ENCODE assay signal across 1 cellular context in the genomic region with DNA sequence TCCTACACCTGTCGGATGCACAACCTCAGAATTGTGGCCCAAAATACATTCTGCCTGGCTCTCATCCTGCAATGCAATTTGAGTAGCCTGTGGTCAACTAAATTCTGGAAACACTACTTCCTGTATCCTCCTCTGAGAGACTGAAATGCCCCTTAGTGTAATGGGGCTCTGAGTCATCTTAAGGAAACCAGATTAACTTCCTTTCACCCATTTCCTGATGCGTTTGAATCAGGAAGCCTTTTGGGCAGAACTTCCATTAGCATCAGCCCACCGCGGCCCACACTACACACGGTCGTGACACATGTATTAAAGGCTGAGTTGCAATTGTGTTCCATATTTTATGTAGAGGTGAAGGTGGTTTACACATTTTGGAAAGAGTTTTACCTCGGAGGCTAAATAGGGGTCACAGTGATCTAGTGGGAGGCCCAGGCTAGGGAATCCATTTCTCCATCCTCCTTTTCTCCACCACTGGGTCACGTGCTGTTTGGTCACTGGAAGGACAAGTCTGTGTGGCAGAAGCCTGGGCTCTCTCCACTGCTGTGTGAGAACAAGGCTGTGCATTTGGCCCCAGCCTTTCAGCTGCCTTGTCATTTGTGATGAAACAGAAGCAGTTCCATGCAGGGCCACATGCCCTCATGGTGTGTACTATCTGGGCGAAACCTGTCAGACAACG.
A peak's percentile ranks its signal among the peaks of the same experiment; 100 is the strongest.
TF ChIP-seq lines count a peak whose summit lies in the region.

No MANE protein-coding gene starts in this region.

TF ChIP-seq in K562, 482 proteins besides CTCF, POLR2A, EP300 and RAD21 (continued from another document and continues in another):
- TF ChIP-seq CHD2 (IDR thresholded peaks at IDR 0.05; ENCODE audit: low read depth, low read length) (no peak), MECOM (CRISPR knock-in tag; IDR thresholded peaks at IDR 0.05) (no peak), ZNF589 (CRISPR knock-in tag; IDR thresholded peaks at IDR 0.05; ENCODE audit: low read depth) (peak; percentile 63), PRPF4 (IDR thresholded peaks at IDR 0.05; ENCODE audit: insufficient read depth, low read depth, low read length, poor library complexity, severe bottlenecking) (no peak), SMAD4 (CRISPR knock-in tag; conservative IDR thresholded peaks at IDR 0.05) (0 out of 2 replicates have a peak, but pooled peaks have one; percentile 38), PHB2 (IDR thresholded peaks at IDR 0.05; ENCODE audit: low read depth) (no peak), ZNF175 (CRISPR knock-in tag; IDR thresholded peaks at IDR 0.05; ENCODE audit: low read depth) (peak; percentile 88), JUND (IDR thresholded peaks at IDR 0.05; ENCODE audit: borderline replicate concordance, low read depth, low read length) (peak; percentile 81), JUND (tag; IDR thresholded peaks at IDR 0.05; ENCODE audit: borderline replicate concordance, low read depth, low read length) (peak; percentile 82; the same call in 2 of the 3 replicates), MAZ (CRISPR knock-in tag; conservative IDR thresholded peaks at IDR 0.05 in 1 of 2, IDR thresholded peaks at IDR 0.05 in 1 of 2) (0 out of 4 replicates have a peak, but pooled peaks of 1 of the 2 experiments have one; percentile 4), ETV1 (tag; conservative IDR thresholded peaks at IDR 0.05; ENCODE audit: low read depth) (peak; percentile 71), LCOR (CRISPR knock-in tag; IDR thresholded peaks at IDR 0.05) (0 out of 2 replicates have a peak, but pooled peaks have one; percentile 62), ARID2 (IDR thresholded peaks at IDR 0.05) (no peak), MTA1 (IDR thresholded peaks at IDR 0.05; ENCODE audit: borderline replicate concordance) (no peak), JUN (IDR thresholded peaks at IDR 0.05; ENCODE audit: borderline replicate concordance, low read depth, low read length) (0 out of 2 replicates have a peak, but pooled peaks have one; percentile 51), JUN (CRISPR knock-in tag; IDR thresholded peaks at IDR 0.05; ENCODE audit: borderline replicate concordance) (no peak), MAFF (IDR thresholded peaks at IDR 0.05; ENCODE audit: low read length) (no peak), SMARCA4 (IDR thresholded peaks at IDR 0.05) (0 out of 2 replicates have a peak, but pooled peaks have one; percentile 36), CHCHD3 (CRISPR knock-in tag; IDR thresholded peaks at IDR 0.05) (no peak), CREM (IDR thresholded peaks at IDR 0.05; ENCODE audit: low read depth) (no peak), DPF2 (IDR thresholded peaks at IDR 0.05) (peak; percentile 40; the same call in 1 of the 2 replicates), U2AF2 (optimal IDR thresholded peaks at IDR 0.05; ENCODE audit: low read depth, low read length) (no peak), FOXJ2 (tag; IDR thresholded peaks at IDR 0.05) (no peak), ARID1B (IDR thresholded peaks at IDR 0.05) (0 out of 2 replicates have a peak, but pooled peaks have one; percentile 16), ELF1 (tag; IDR thresholded peaks at IDR 0.05) (peak; percentile 63; the same call in 1 of the 2 replicates), ZNF174 (CRISPR knock-in tag; IDR thresholded peaks at IDR 0.05) (no peak), XRCC5 (IDR thresholded peaks at IDR 0.05; ENCODE audit: low read depth, low read length) (no peak)
- TF ChIP-seq, protein P1, sequence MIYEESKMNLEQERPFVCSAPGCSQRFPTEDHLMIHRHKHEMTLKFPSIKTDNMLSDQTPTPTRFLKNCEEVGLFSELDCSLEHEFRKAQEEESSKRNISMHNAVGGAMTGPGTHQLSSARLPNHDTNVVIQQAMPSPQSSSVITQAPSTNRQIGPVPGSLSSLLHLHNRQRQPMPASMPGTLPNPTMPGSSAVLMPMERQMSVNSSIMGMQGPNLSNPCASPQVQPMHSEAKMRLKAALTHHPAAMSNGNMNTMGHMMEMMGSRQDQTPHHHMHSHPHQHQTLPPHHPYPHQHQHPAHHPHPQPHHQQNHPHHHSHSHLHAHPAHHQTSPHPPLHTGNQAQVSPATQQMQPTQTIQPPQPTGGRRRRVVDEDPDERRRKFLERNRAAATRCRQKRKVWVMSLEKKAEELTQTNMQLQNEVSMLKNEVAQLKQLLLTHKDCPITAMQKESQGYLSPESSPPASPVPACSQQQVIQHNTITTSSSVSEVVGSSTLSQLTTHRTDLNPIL (CRISPR knock-in tag; IDR thresholded peaks at IDR 0.05): no peak
- TF ChIP-seq, protein P2, sequence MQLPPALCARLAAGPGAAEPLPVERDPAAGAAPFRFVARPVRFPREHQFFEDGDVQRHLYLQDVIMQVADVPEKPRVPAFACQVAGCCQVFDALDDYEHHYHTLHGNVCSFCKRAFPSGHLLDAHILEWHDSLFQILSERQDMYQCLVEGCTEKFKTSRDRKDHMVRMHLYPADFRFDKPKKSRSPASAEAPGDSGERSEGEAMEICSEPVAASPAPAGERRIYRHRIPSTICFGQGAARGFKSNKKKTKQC (CRISPR knock-in tag; IDR thresholded peaks at IDR 0.05): no peak
- TF ChIP-seq, protein P3, sequence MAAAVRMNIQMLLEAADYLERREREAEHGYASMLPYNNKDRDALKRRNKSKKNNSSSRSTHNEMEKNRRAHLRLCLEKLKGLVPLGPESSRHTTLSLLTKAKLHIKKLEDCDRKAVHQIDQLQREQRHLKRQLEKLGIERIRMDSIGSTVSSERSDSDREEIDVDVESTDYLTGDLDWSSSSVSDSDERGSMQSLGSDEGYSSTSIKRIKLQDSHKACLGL (CRISPR knock-in tag; IDR thresholded peaks at IDR 0.05; ENCODE audit: borderline replicate concordance, poor library complexity, severe bottlenecking): no peak
- TF ChIP-seq, protein P4, sequence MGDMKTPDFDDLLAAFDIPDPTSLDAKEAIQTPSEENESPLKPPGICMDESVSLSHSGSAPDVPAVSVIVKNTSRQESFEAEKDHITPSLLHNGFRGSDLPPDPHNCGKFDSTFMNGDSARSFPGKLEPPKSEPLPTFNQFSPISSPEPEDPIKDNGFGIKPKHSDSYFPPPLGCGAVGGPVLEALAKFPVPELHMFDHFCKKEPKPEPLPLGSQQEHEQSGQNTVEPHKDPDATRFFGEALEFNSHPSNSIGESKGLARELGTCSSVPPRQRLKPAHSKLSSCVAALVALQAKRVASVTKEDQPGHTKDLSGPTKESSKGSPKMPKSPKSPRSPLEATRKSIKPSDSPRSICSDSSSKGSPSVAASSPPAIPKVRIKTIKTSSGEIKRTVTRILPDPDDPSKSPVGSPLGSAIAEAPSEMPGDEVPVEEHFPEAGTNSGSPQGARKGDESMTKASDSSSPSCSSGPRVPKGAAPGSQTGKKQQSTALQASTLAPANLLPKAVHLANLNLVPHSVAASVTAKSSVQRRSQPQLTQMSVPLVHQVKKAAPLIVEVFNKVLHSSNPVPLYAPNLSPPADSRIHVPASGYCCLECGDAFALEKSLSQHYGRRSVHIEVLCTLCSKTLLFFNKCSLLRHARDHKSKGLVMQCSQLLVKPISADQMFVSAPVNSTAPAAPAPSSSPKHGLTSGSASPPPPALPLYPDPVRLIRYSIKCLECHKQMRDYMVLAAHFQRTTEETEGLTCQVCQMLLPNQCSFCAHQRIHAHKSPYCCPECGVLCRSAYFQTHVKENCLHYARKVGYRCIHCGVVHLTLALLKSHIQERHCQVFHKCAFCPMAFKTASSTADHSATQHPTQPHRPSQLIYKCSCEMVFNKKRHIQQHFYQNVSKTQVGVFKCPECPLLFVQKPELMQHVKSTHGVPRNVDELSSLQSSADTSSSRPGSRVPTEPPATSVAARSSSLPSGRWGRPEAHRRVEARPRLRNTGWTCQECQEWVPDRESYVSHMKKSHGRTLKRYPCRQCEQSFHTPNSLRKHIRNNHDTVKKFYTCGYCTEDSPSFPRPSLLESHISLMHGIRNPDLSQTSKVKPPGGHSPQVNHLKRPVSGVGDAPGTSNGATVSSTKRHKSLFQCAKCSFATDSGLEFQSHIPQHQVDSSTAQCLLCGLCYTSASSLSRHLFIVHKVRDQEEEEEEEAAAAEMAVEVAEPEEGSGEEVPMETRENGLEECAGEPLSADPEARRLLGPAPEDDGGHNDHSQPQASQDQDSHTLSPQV (IDR thresholded peaks at IDR 0.05): peak; percentile 37; the same call in 1 of the 2 replicates
- TF ChIP-seq, protein P5, sequence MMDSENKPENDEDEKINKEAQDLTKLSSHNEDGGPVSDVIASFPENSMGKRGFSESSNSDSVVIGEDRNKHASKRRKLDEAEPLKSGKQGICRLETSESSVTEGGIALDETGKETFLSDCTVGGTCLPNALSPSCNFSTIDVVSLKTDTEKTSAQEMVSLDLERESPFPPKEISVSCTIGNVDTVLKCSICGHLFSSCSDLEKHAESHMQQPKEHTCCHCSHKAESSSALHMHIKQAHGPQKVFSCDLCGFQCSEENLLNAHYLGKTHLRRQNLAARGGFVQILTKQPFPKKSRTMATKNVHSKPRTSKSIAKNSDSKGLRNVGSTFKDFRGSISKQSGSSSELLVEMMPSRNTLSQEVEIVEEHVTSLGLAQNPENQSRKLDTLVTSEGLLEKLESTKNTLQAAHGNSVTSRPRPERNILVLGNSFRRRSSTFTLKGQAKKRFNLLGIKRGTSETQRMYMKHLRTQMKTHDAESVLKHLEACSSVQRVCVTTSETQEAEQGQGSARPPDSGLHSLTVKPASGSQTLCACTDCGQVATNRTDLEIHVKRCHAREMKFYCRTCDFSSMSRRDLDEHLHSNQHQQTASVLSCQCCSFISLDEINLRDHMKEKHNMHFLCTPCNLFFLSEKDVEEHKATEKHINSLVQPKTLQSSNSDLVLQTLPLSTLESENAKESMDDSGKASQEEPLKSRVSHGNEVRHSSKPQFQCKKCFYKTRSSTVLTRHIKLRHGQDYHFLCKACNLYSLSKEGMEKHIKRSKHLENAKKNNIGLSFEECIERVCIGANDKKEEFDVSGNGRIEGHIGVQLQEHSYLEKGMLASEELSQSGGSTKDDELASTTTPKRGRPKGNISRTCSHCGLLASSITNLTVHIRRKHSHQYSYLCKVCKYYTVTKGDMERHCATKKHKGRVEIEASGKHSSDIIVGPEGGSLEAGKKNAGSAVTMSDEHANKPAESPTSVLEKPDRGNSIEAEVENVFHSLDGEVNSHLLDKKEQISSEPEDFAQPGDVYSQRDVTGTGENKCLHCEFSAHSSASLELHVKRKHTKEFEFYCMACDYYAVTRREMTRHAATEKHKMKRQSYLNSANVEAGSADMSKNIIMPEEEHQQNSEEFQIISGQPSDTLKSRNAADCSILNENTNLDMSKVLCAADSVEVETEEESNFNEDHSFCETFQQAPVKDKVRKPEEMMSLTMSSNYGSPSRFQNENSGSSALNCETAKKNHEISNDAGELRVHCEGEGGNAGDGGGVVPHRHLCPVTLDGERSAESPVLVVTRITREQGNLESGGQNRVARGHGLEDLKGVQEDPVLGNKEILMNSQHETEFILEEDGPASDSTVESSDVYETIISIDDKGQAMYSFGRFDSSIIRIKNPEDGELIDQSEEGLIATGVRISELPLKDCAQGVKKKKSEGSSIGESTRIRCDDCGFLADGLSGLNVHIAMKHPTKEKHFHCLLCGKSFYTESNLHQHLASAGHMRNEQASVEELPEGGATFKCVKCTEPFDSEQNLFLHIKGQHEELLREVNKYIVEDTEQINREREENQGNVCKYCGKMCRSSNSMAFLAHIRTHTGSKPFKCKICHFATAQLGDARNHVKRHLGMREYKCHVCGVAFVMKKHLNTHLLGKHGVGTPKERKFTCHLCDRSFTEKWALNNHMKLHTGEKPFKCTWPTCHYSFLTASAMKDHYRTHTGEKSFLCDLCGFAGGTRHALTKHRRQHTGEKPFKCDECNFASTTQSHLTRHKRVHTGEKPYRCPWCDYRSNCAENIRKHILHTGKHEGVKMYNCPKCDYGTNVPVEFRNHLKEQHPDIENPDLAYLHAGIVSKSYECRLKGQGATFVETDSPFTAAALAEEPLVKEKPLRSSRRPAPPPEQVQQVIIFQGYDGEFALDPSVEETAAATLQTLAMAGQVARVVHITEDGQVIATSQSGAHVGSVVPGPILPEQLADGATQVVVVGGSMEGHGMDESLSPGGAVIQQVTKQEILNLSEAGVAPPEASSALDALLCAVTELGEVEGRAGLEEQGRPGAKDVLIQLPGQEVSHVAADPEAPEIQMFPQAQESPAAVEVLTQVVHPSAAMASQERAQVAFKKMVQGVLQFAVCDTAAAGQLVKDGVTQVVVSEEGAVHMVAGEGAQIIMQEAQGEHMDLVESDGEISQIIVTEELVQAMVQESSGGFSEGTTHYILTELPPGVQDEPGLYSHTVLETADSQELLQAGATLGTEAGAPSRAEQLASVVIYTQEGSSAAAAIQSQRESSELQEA (IDR thresholded peaks at IDR 0.05; ENCODE audit: low read depth): no peak
- TF ChIP-seq, protein P6, sequence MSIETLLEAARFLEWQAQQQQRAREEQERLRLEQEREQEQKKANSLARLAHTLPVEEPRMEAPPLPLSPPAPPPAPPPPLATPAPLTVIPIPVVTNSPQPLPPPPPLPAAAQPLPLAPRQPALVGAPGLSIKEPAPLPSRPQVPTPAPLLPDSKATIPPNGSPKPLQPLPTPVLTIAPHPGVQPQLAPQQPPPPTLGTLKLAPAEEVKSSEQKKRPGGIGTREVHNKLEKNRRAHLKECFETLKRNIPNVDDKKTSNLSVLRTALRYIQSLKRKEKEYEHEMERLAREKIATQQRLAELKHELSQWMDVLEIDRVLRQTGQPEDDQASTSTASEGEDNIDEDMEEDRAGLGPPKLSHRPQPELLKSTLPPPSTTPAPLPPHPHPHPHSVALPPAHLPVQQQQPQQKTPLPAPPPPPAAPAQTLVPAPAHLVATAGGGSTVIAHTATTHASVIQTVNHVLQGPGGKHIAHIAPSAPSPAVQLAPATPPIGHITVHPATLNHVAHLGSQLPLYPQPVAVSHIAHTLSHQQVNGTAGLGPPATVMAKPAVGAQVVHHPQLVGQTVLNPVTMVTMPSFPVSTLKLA (conservative IDR thresholded peaks at IDR 0.05): no peak
- TF ChIP-seq, protein P7, sequence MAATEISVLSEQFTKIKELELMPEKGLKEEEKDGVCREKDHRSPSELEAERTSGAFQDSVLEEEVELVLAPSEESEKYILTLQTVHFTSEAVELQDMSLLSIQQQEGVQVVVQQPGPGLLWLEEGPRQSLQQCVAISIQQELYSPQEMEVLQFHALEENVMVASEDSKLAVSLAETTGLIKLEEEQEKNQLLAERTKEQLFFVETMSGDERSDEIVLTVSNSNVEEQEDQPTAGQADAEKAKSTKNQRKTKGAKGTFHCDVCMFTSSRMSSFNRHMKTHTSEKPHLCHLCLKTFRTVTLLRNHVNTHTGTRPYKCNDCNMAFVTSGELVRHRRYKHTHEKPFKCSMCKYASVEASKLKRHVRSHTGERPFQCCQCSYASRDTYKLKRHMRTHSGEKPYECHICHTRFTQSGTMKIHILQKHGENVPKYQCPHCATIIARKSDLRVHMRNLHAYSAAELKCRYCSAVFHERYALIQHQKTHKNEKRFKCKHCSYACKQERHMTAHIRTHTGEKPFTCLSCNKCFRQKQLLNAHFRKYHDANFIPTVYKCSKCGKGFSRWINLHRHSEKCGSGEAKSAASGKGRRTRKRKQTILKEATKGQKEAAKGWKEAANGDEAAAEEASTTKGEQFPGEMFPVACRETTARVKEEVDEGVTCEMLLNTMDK (IDR thresholded peaks at IDR 0.05; ENCODE audit: borderline replicate concordance, insufficient read depth, low read depth, low read length, poor library complexity, severe bottlenecking): no peak
- TF ChIP-seq, protein P8, sequence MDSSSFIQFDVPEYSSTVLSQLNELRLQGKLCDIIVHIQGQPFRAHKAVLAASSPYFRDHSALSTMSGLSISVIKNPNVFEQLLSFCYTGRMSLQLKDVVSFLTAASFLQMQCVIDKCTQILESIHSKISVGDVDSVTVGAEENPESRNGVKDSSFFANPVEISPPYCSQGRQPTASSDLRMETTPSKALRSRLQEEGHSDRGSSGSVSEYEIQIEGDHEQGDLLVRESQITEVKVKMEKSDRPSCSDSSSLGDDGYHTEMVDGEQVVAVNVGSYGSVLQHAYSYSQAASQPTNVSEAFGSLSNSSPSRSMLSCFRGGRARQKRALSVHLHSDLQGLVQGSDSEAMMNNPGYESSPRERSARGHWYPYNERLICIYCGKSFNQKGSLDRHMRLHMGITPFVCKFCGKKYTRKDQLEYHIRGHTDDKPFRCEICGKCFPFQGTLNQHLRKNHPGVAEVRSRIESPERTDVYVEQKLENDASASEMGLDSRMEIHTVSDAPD (CRISPR knock-in tag; IDR thresholded peaks at IDR 0.05): no peak
